Comparison of ENCODE assay signal across 8 cellular contexts in genomic region chr1:244273262-244273844, GRCh38.
DNase-seq lines count a peak whose midpoint lies in the region; ATAC-seq, FAIRE-seq and TF ChIP-seq lines count a peak whose summit lies in the region.

No MANE protein-coding gene starts in this region.

- no peak for ATAC-seq in CD8-positive, alpha-beta T cell
- no peak for ATAC-seq in upper lobe of right lung
- no peak for ATAC-seq in mucosa of descending colon

- H3K9me3 Mint-ChIP-seq in CD8-positive, alpha-beta T cell = peaks cover 2% of the 10 kb centered on the region

- TF ChIP-seq POLR2A in esophagus squamous epithelium (IDR thresholded peaks at IDR 0.05) = no peak

- H3K27me3 ChIP-seq in CD8-positive, alpha-beta T cell (ENCODE audit: insufficient read depth, low read length) = no peaks in the 10 kb centered on the region
- H3K27me3 ChIP-seq in SJCRH30 (no peaks in the 10 kb centered on the region), esophagus squamous epithelium (peaks cover 0 to 3% (median 0%) of the 10 kb centered on the region in 4 donors), upper lobe of right lung (no peaks in the 10 kb centered on the region)

- CTCF ChIA-PET in CD8-positive, alpha-beta T cell (lab: Charles Lee) = interaction anchor here (0.6 to 4.1 kb wide), 12 partner anchors 12 to 936 kb away, joined by 3 to 42 read pairs (median 4); no protein-coding TSS in a partner anchor

- H3K27ac ChIP-seq in CD8-positive, alpha-beta T cell (ENCODE audit: low read depth, low read length) = no peak overlapping the region
- H3K27ac ChIP-seq in SJCRH30 = peak overlapping the region; percentile 64
- peak overlapping the region in 3 of 4 donors; percentile 50 to 68 (median 56) for H3K27ac ChIP-seq in esophagus squamous epithelium
- H3K27ac ChIP-seq in upper lobe of right lung = no peak overlapping the region

- H3K36me3 Mint-ChIP-seq in CD8-positive, alpha-beta T cell = no peaks in the 10 kb centered on the region

- FAIRE-seq in frontal cortex (lab: Jason Lieb, UNC) = no peak

- POLR2A ChIA-PET in CD8-positive, alpha-beta T cell (lab: Charles Lee) = interaction anchor here (0.9 kb wide), 1 partner anchor 930 kb away, joined by 4 read pairs; no protein-coding TSS in a partner anchor

- no peaks in the 10 kb centered on the region for H3K27me3 Mint-ChIP-seq in CD8-positive, alpha-beta T cell (ENCODE audit: low read depth)

- no peak overlapping the region for H3K4me3 ChIP-seq in CD8-positive, alpha-beta T cell (ENCODE audit: low read depth, low read length)
- H3K4me3 ChIP-seq in SJCRH30 (peak overlapping the region; percentile 47), esophagus squamous epithelium (peak overlapping the region in 1 of 4 donors; percentile 5), retinal pigment epithelial cell (ENCODE audit: low read length) (peak overlapping the region; percentile 5), upper lobe of right lung (no peak overlapping the region), mucosa of descending colon (no peak overlapping the region)

- 17 to 32% methylated on average over 8 of the region's 8 CpGs for WGBS in esophagus squamous epithelium, 2 donors

- intact Hi-C loops in CD8-positive, alpha-beta T cell (cut with DNase I, micrococcal nuclease) = loop anchor here (1.0 to 10.0 kb wide), 12 partner anchors 26 to 1809 kb away; partner anchors contain the start of gene AKT3 (in 2 of the 2)
- intact Hi-C loops in esophagus squamous epithelium (cut with DNase I) = loop anchor here (10.0 kb wide), 1 partner anchor 929 kb away; no protein-coding TSS in a partner anchor
- intact Hi-C loops in upper lobe of right lung (cut with DNase I) = loop anchor here (10.0 kb wide), 1 partner anchor 929 kb away; no protein-coding TSS in a partner anchor
- intact Hi-C loops in mucosa of descending colon (cut with DNase I, micrococcal nuclease) = loop anchor here (5.0 to 10.0 kb wide), 2 partner anchors 929 to 931 kb away; no protein-coding TSS in a partner anchor

- no peaks in the 10 kb centered on the region for H3K4me1 ChIP-seq in CD8-positive, alpha-beta T cell (ENCODE audit: insufficient read depth, low read length)
- peaks cover 20% of the 10 kb centered on the region for H3K4me1 ChIP-seq in SJCRH30
- peaks cover 0 to 21% (median 13%) of the 10 kb centered on the region in 3 donors for H3K4me1 ChIP-seq in esophagus squamous epithelium
- H3K4me1 ChIP-seq in upper lobe of right lung = no peaks in the 10 kb centered on the region
- peaks cover 2% of the 10 kb centered on the region for H3K4me1 ChIP-seq in mucosa of descending colon (ENCODE audit: low read depth)

- peaks cover 12% of the 10 kb centered on the region for H3K4me1 Mint-ChIP-seq in CD8-positive, alpha-beta T cell (ENCODE audit: low read depth)

- no peak for DNase-seq in CD8-positive, alpha-beta T cell
- DNase-seq in SJCRH30 = no peak
- no peak for DNase-seq in esophagus squamous epithelium (lab: John Stamatoyannopoulos, UW)
- DNase-seq in retinal pigment epithelial cell (ENCODE audit: low read depth) = no peak
- no peak for DNase-seq in frontal cortex (ENCODE audit: low spot score in 2 of 2)
- no peak for DNase-seq in upper lobe of right lung
- no peak for DNase-seq in mucosa of descending colon
- no peak for DNase-seq in NCI-H524 (lab: John Stamatoyannopoulos, UW)

- H3K9me3 ChIP-seq in CD8-positive, alpha-beta T cell (ENCODE audit: low read length) = no peaks in the 10 kb centered on the region
- H3K9me3 ChIP-seq in SJCRH30 (replicated peaks) (no peaks in the 10 kb centered on the region), esophagus squamous epithelium (peaks cover 0 to 7% (median 4%) of the 10 kb centered on the region in 3 donors), upper lobe of right lung (no peaks in the 10 kb centered on the region), mucosa of descending colon (no peaks in the 10 kb centered on the region)

- H3K4me3 Mint-ChIP-seq in CD8-positive, alpha-beta T cell = no peak overlapping the region

- TF ChIP-seq CTCF in CD8-positive, alpha-beta T cell (IDR thresholded peaks at IDR 0.05) = peak; percentile 2
- TF ChIP-seq CTCF in esophagus squamous epithelium (IDR thresholded peaks at IDR 0.05) = no peak
- TF ChIP-seq CTCF in retinal pigment epithelial cell (conservative IDR thresholded peaks at IDR 0.05; ENCODE audit: low read depth, low read length) = no peak
- TF ChIP-seq CTCF in upper lobe of right lung (IDR thresholded peaks at IDR 0.05) = no peak
- no peak for TF ChIP-seq CTCF in mucosa of descending colon (IDR thresholded peaks at IDR 0.05)

- no peak overlapping the region for H3K27ac Mint-ChIP-seq in CD8-positive, alpha-beta T cell

- H3K36me3 ChIP-seq in CD8-positive, alpha-beta T cell (ENCODE audit: insufficient read depth, low read length) = no peaks in the 10 kb centered on the region
- no peaks in the 10 kb centered on the region for H3K36me3 ChIP-seq in SJCRH30
- H3K36me3 ChIP-seq in esophagus squamous epithelium = no peaks in the 10 kb centered on the region
- H3K36me3 ChIP-seq in upper lobe of right lung = no peaks in the 10 kb centered on the region
- H3K36me3 ChIP-seq in mucosa of descending colon (ENCODE audit: low read depth) = no peaks in the 10 kb centered on the region

Comparison
In these comparisons a context has a peak if more than half of its experiments do, and no peak if none do; other contexts are left out.
1. H3K27ac ChIP-seq: peak in SJCRH30 (single experiment) and esophagus squamous epithelium (3 of 4); none in CD8-positive, alpha-beta T cell (single experiment) and upper lobe of right lung (single experiment).
2. H3K4me3 ChIP-seq: peak in SJCRH30 (single experiment) and retinal pigment epithelial cell (single experiment); none in CD8-positive, alpha-beta T cell (single experiment), upper lobe of right lung (single experiment) and mucosa of descending colon (single experiment).